ENCODE assay signal across 10 cellular contexts in genomic region chr2:24111407-24111861, GRCh38. TPM values are rescaled to one million over a fixed set of nuclear protein-coding genes. Genes with fewer than 3 reads are reported as not detected.
DNase-seq lines count a peak whose midpoint lies in the region; ATAC-seq and TF ChIP-seq lines count a peak whose summit lies in the region.
"Had no signal": no experiment of that assay in that cellular context is flagged by ENCODE, and none has a peak within 500 bp of the region (broad histone marks: within the 10 kb centered on the region; RNA-seq: fewer than 3 reads in every experiment).

No MANE protein-coding gene starts in this region.

- no peaks in the 10 kb centered on the region for H3K27me3 Mint-ChIP-seq in Caco-2 (ENCODE audit: insufficient read depth, unreplicated experiment)
- H3K27me3 Mint-ChIP-seq in stimulated activated naive B cell treated with anti-CD40 and anti-IgM and Interleukin-4, amounts not matched to agents 10 μg/mL and 1 μg/mL and 100 μg/mL, for 72 hours, result no peaks in the 10 kb centered on the region

- no TSS peak for BruUV-seq in Caco-2 (replicated peaks; lab: Mats Ljungman, UMichigan)

- no peak overlapping the region for H3K4me3 Mint-ChIP-seq in Caco-2 (ENCODE audit: unreplicated experiment)
- H3K4me3 Mint-ChIP-seq in stimulated activated naive B cell treated with anti-CD40 and anti-IgM and Interleukin-4, amounts not matched to agents 10 μg/mL and 1 μg/mL and 100 μg/mL, for 72 hours, result no peak overlapping the region

- no peaks in the 10 kb centered on the region for H3K36me3 Mint-ChIP-seq in Caco-2 (ENCODE audit: insufficient read depth, unreplicated experiment)
- peaks cover 0 to 8% of the 10 kb centered on the region in 2 donors for H3K36me3 Mint-ChIP-seq in stimulated activated naive B cell treated with anti-CD40 and anti-IgM and Interleukin-4, amounts not matched to agents 10 μg/mL and 1 μg/mL and 100 μg/mL, for 72 hours

- TF ChIP-seq CTCF in Caco-2 (IDR thresholded peaks at IDR 0.05; ENCODE audit: insufficient read depth in 1 of 2, low read depth in 1 of 2, low read length in 1 of 2, severe bottlenecking in 1 of 2, unreplicated experiment in 1 of 2), result no peak

- H3K4me3 ChIP-seq in Caco-2 (ENCODE audit: low read depth, low read length), result no peak overlapping the region

- no peaks in the 10 kb centered on the region for H3K36me3 ChIP-seq in Caco-2 (ENCODE audit: control insufficient read depth, insufficient read depth, low read length)

- intact Hi-C loops in Caco-2 (cut with micrococcal nuclease; ENCODE audit: unreplicated experiment), result no loop called here

- POLR2A ChIA-PET in Caco-2 (lab: Charles Lee), result interaction anchor here (0.9 to 1.9 kb wide), 2 partner anchors 27 to 64 kb away, joined by 5 to 7 read pairs; partner anchors contain the start of genes TP53I3 and WDCP

- 0 out of 2 replicates have a peak, but pooled peaks cover 5% of the 10 kb centered on the region for H3K9me3 ChIP-seq in Caco-2

- CTCF ChIA-PET in Caco-2 (lab: Charles Lee), result interaction anchor here (2.5 kb wide), 1 partner anchor 27 kb away, joined by 17 read pairs; the partner anchor contains the start of gene TP53I3

- no peaks in the 10 kb centered on the region for H3K27me3 ChIP-seq in Caco-2 (replicated peaks; ENCODE audit: control insufficient read depth, insufficient read depth, low read length)

- H3K9me3 Mint-ChIP-seq in Caco-2 (ENCODE audit: unreplicated experiment), result peaks cover 25% of the 10 kb centered on the region
- peaks cover 15 to 22% of the 10 kb centered on the region in 2 donors for H3K9me3 Mint-ChIP-seq in stimulated activated naive B cell treated with anti-CD40 and anti-IgM and Interleukin-4, amounts not matched to agents 10 μg/mL and 1 μg/mL and 100 μg/mL, for 72 hours

- H3K27ac Mint-ChIP-seq in Caco-2 (ENCODE audit: unreplicated experiment), result peak overlapping the region; percentile 73
- no peak overlapping the region for H3K27ac Mint-ChIP-seq in stimulated activated naive B cell treated with anti-CD40 and anti-IgM and Interleukin-4, amounts not matched to agents 10 μg/mL and 1 μg/mL and 100 μg/mL, for 72 hours

- peaks cover 21% of the 10 kb centered on the region for H3K4me1 ChIP-seq in Caco-2

- H3K4me1 Mint-ChIP-seq in Caco-2 (ENCODE audit: low read depth, unreplicated experiment), result peaks cover 23% of the 10 kb centered on the region
- H3K4me1 Mint-ChIP-seq in stimulated activated naive B cell treated with anti-CD40 and anti-IgM and Interleukin-4, amounts not matched to agents 10 μg/mL and 1 μg/mL and 100 μg/mL, for 72 hours, result peaks cover 0 to 2% of the 10 kb centered on the region in 2 donors

- ATAC-seq in SK-N-SH treated with all-trans-retinoic acid at 6 μM for 48 hours, result peak; percentile 69
- ATAC-seq in stimulated activated naive B cell treated with anti-CD40 and anti-IgM and Interleukin-4, amounts not matched to agents 10 μg/mL and 1 μg/mL and 100 μg/mL, for 72 hours (replicated peaks), result no peak

- peak in 1 of 2 experiments; percentile 13 for DNase-seq in Caco-2
- peak; percentile 78 for DNase-seq in kidney tubule cell (ENCODE audit: low spot score)
- DNase-seq in COLO829 (ENCODE audit: low spot score), result no peak
- no peak for DNase-seq in stimulated activated naive B cell treated with anti-CD40 and anti-IgM and Interleukin-4, amounts not matched to agents 10 μg/mL and 1 μg/mL and 100 μg/mL, for 72 hours
- DNase-seq in DMS53 treated with DMSO at 0.1 percent for 48 hours (lab: John Stamatoyannopoulos, UW; ENCODE audit: unreplicated experiment), result no peak
- DNase-seq: effector memory CD4-positive, alpha-beta T cell; GF-D8; head of caudate nucleus; NCI-H345 had no signal

TF ChIP-seq in SK-N-SH treated with all-trans-retinoic acid at 6 μM for 48 hours, 23 proteins besides CTCF, POLR2A, EP300 and RAD21:
- no peak for TF ChIP-seq TCF4 (CRISPR knock-in tag; IDR thresholded peaks at IDR 0.05; ENCODE audit: borderline replicate concordance)
- no peak for TF ChIP-seq TOX (CRISPR knock-in tag; IDR thresholded peaks at IDR 0.05; ENCODE audit: borderline replicate concordance)
- no peak for TF ChIP-seq GLIS3 (CRISPR knock-in tag; IDR thresholded peaks at IDR 0.05)
- TF ChIP-seq BACH2 (CRISPR knock-in tag; IDR thresholded peaks at IDR 0.05; ENCODE audit: borderline replicate concordance), result no peak
- TF ChIP-seq PATZ1 (CRISPR knock-in tag; IDR thresholded peaks at IDR 0.05; ENCODE audit: borderline replicate concordance), result no peak
- TF ChIP-seq CSRNP3 (CRISPR knock-in tag; IDR thresholded peaks at IDR 0.05), result no peak
- no peak for TF ChIP-seq TSHZ2 (CRISPR knock-in tag; IDR thresholded peaks at IDR 0.05)
- TF ChIP-seq CREB5 (CRISPR knock-in tag; IDR thresholded peaks at IDR 0.05; ENCODE audit: low read depth), result no peak
- TF ChIP-seq OSR1 (CRISPR knock-in tag; IDR thresholded peaks at IDR 0.05), result no peak
- TF ChIP-seq CSDC2 (CRISPR knock-in tag; IDR thresholded peaks at IDR 0.05), result no peak
- no peak for TF ChIP-seq ISL1 (CRISPR knock-in tag; IDR thresholded peaks at IDR 0.05)
- TF ChIP-seq ZC3H10 (CRISPR knock-in tag; IDR thresholded peaks at IDR 0.05), result no peak
- no peak for TF ChIP-seq RARB (CRISPR knock-in tag; IDR thresholded peaks at IDR 0.05)
- no peak for TF ChIP-seq ZNF565 (CRISPR knock-in tag; conservative IDR thresholded peaks at IDR 0.05; ENCODE audit: low read depth)
- no peak for TF ChIP-seq ZFP30 (CRISPR knock-in tag; IDR thresholded peaks at IDR 0.05)
TF ChIP-seq in SK-N-SH treated with all-trans-retinoic acid at 6 μM for 48 hours: peak in this region for 0.

RNA-seq across cellular contexts. Expression of gene PFN4, which starts 11.7 kb away (rescaled TPM):
- 1.3 and 1.4 TPM in 2 replicates for total RNA-seq in Caco-2 (2022)

RNA-seq across cellular contexts. Expression of gene FAM228B, which starts 11.8 kb away (rescaled TPM):
- 6.7 and 7.9 TPM in 2 replicates for total RNA-seq in Caco-2 (2022)

RNA-seq across cellular contexts. Expression of gene TP53I3, which starts 26.8 kb away (rescaled TPM):
- 24.8 and 28.1 TPM in 2 replicates for total RNA-seq in Caco-2 (2022)

RNA-seq across cellular contexts. Expression of gene SF3B6, which starts 35.3 kb away (rescaled TPM):
- total RNA-seq in Caco-2 (2022), result 183 and 184 TPM in 2 replicates
